12 cellular contexts compared by ENCODE assay signal in the genomic region with DNA sequence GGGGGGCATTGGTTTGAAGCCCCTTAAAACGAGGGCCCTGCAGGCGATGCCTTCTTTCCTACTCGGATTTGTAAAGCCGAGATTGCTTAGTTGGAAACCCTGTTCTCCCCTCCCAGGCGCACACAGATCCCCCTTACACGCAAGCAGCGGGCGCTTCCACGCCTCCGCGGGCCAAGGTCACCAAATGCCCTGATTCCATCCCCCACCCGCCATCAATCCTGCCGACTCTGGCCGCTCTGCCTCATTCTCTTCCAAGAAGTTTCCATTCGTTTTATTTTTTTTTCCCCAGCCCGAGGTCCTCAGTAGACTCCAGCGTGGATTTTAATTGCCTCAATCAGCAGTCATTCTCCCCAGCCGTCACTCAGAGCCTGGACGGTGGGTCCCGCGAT. TPM values are rescaled to one million over a fixed set of nuclear protein-coding genes. Genes with fewer than 3 reads are reported as not detected.
DNase-seq lines count a peak whose midpoint lies in the region; ATAC-seq, FAIRE-seq and TF ChIP-seq lines count a peak whose summit lies in the region.
"Had no signal": no experiment of that assay in that cellular context is flagged by ENCODE, and none has a peak within 500 bp of the region (broad histone marks: within the 10 kb centered on the region; RNA-seq: fewer than 3 reads in every experiment).

No MANE protein-coding gene starts in this region.

- ATAC-seq in DND-41 (ENCODE audit: insufficient read depth, low read depth) (no peak), GM18907 (IDR thresholded peaks at IDR 0.05; ENCODE audit: unreplicated experiment) (no peak)
- no peak for ATAC-seq in activated naive CD8-positive, alpha-beta T cell treated with anti-CD3 and anti-CD28 coated beads, Interleukin-2, amount 50 U/mL, for 24 hours

- peak overlapping the region; percentile 71 for H2AFZ ChIP-seq in DND-41 (ENCODE audit: low read depth, low read length)

- peaks cover 83% of the 10 kb centered on the region for H3K27me3 Mint-ChIP-seq in activated naive CD8-positive, alpha-beta T cell treated with anti-CD3 and anti-CD28 coated beads, Interleukin-2, amount 50 U/mL, for 24 hours

- H3K36me3 Mint-ChIP-seq in activated naive CD8-positive, alpha-beta T cell treated with anti-CD3 and anti-CD28 coated beads, Interleukin-2, amount 50 U/mL, for 24 hours (ENCODE audit: low read depth), result peaks cover 2% of the 10 kb centered on the region

- H3K27me3 ChIP-seq in BLaER1 (peaks cover 94% of the 10 kb centered on the region), DND-41 (ENCODE audit: insufficient read depth, low read length, poor library complexity) (peaks cover 34% of the 10 kb centered on the region)

- no peaks in the 10 kb centered on the region for H3K36me3 ChIP-seq in BLaER1
- H3K36me3 ChIP-seq in DND-41 (ENCODE audit: insufficient read depth, low read length), result no peaks in the 10 kb centered on the region
- no peaks in the 10 kb centered on the region for H3K36me3 ChIP-seq in mesodermal cell (ENCODE audit: control insufficient read depth, insufficient read depth, low read length)
- H3K36me3 ChIP-seq: left lung, uterus had no signal

- H3K4me3 Mint-ChIP-seq in activated naive CD8-positive, alpha-beta T cell treated with anti-CD3 and anti-CD28 coated beads, Interleukin-2, amount 50 U/mL, for 24 hours, result peak overlapping the region; percentile 58

- H3K9me3 ChIP-seq in BLaER1 (peaks cover 48% of the 10 kb centered on the region), DND-41 (ENCODE audit: insufficient read depth, low read length, severe bottlenecking) (no peaks in the 10 kb centered on the region), mesodermal cell (ENCODE audit: control insufficient read depth, low read length) (no peaks in the 10 kb centered on the region)
- H3K9me3 ChIP-seq: left lung, uterus had no signal

- H3K9ac ChIP-seq in BLaER1 (no peak overlapping the region), DND-41 (ENCODE audit: low read depth, low read length) (peak overlapping the region; percentile 50)

- H4K20me1 ChIP-seq in BLaER1 (peaks cover 48% of the 10 kb centered on the region), DND-41 (ENCODE audit: insufficient read depth, low read length) (peaks cover 14% of the 10 kb centered on the region; the same call in 1 of the 2 replicates)

- no peak for FAIRE-seq in GM19239 (lab: Jason Lieb, UNC)
- FAIRE-seq: bronchial epithelial cell had no signal

- H3K27ac ChIP-seq in BLaER1, result no peak overlapping the region
- peak overlapping the region; percentile 34; the same call in 1 of the 2 replicates for H3K27ac ChIP-seq in DND-41 (ENCODE audit: low read length)
- H3K27ac ChIP-seq in mesodermal cell (ENCODE audit: low read depth, low read length, severe bottlenecking), result no peak overlapping the region
- H3K27ac ChIP-seq: left lung, uterus had no signal

- 0 to 2% methylated on average over 19 to 20 of the region's 21 CpGs for WGBS in mesodermal cell (ENCODE audit: insufficient coverage in 2 of 2), 2 experiments

- H3K4me2 ChIP-seq in BLaER1 (peak overlapping the region; percentile 97), DND-41 (ENCODE audit: insufficient read depth, low read length) (peak overlapping the region; percentile 91)

- no peaks in the 10 kb centered on the region for H3K79me2 ChIP-seq in DND-41 (ENCODE audit: insufficient read depth, low read length)

- H3K9me3 Mint-ChIP-seq in activated naive CD8-positive, alpha-beta T cell treated with anti-CD3 and anti-CD28 coated beads, Interleukin-2, amount 50 U/mL, for 24 hours, result no peaks in the 10 kb centered on the region

- H3K4me3 ChIP-seq in BLaER1, result peak overlapping the region; percentile 64
- peak overlapping the region; percentile 12 to 58; a peak in 3 of 4 replicates for H3K4me3 ChIP-seq in DND-41 (ENCODE audit: low read depth in 1 of 2, low read length in 2 of 2)
- H3K4me3 ChIP-seq in mesodermal cell (ENCODE audit: extremely low read depth, insufficient read depth, low read length, poor library complexity, severe bottlenecking), result peak overlapping the region; percentile 10
- H3K4me3 ChIP-seq: left lung, uterus had no signal

- peaks cover 32% of the 10 kb centered on the region for H3K4me1 Mint-ChIP-seq in activated naive CD8-positive, alpha-beta T cell treated with anti-CD3 and anti-CD28 coated beads, Interleukin-2, amount 50 U/mL, for 24 hours

- no peak overlapping the region for H3K27ac Mint-ChIP-seq in activated naive CD8-positive, alpha-beta T cell treated with anti-CD3 and anti-CD28 coated beads, Interleukin-2, amount 50 U/mL, for 24 hours

- peaks cover 45% of the 10 kb centered on the region for H3K4me1 ChIP-seq in BLaER1
- peaks cover 32% of the 10 kb centered on the region for H3K4me1 ChIP-seq in DND-41 (ENCODE audit: insufficient read depth, low read length)
- peaks cover 24% of the 10 kb centered on the region for H3K4me1 ChIP-seq in mesodermal cell (ENCODE audit: control insufficient read depth, insufficient read depth, low read length, poor library complexity, severe bottlenecking)
- H3K4me1 ChIP-seq: uterus had no signal

- DNase-seq in DND-41, result no peak
- DNase-seq in activated naive CD8-positive, alpha-beta T cell treated with anti-CD3 and anti-CD28 coated beads, Interleukin-2, amount 50 U/mL, for 24 hours, result no peak
- no peak for DNase-seq in NCI-H526 treated with DMSO at 0.1 percent for 48 hours (lab: John Stamatoyannopoulos, UW)
- DNase-seq in GM19239 (ENCODE audit: insufficient read length, low spot score), result no peak
- DNase-seq in DMS153 (lab: John Stamatoyannopoulos, UW), result no peak
- DNase-seq: MV-4-11, uterus had no signal

- TF ChIP-seq CTCF in DND-41 (IDR thresholded peaks at IDR 0.05; ENCODE audit: borderline replicate concordance, extremely low read depth, low read length, poor library complexity, severe bottlenecking), result no peak

RNA-seq across cellular contexts. Expression of gene GAD2, which starts 1.0 kb away (rescaled TPM):
- polyA plus RNA-seq in mesodermal cell (2013, experiment 1 of 2), result not detected
- polyA plus RNA-seq in mesodermal cell (2013, experiment 2 of 2), result not detected

Comparison
In these comparisons a context has a peak if more than half of its experiments do, and no peak if none do; other contexts are left out.
1. H3K4me3 ChIP-seq: peak in every context shown above with its lines; median percentile 64 in BLaER1; 35 in DND-41; 10 in mesodermal cell.